Comparison of ENCODE assay signal across 16 cellular contexts in genomic region chr2:230413465-230413864, GRCh38. TPM values are rescaled to one million over a fixed set of nuclear protein-coding genes. Genes with fewer than 3 reads are reported as not detected.
A peak's percentile ranks its signal among the peaks of the same experiment; 100 is the strongest.
DNase-seq lines count a peak whose midpoint lies in the region; ATAC-seq and TF ChIP-seq lines count a peak whose summit lies in the region.
"Had no signal": no experiment of that assay in that cellular context is flagged by ENCODE, and none has a peak within 500 bp of the region (broad histone marks: within the 10 kb centered on the region; RNA-seq: fewer than 3 reads in every experiment).

No MANE protein-coding gene starts in this region.

- H3K9me2 ChIP-seq in Karpas-422 (replicated peaks; ENCODE audit: insufficient read depth, low read length) (no peaks in the 10 kb centered on the region), PC-9 (ENCODE audit: insufficient read depth) (no peaks in the 10 kb centered on the region)

- CTCF ChIA-PET in CD8-positive, alpha-beta memory T cell (lab: Charles Lee), result no interaction called here
- CTCF ChIA-PET in PC-9 (lab: Charles Lee), result no interaction called here

- H3K4me3 ChIP-seq in CD8-positive, alpha-beta memory T cell (ENCODE audit: low read length), result no peak overlapping the region
- H3K4me3 ChIP-seq in Karpas-422 (ENCODE audit: low read length), result no peak overlapping the region
- no peak overlapping the region for H3K4me3 ChIP-seq in PC-9
- H3K4me3 ChIP-seq: thyroid gland had no signal

- POLR2A ChIA-PET in CD8-positive, alpha-beta memory T cell (lab: Charles Lee), result no interaction called here
- POLR2A ChIA-PET in naive thymus-derived CD8-positive, alpha-beta T cell (lab: Charles Lee), result interaction anchor here (0.7 to 1.1 kb wide), 3 partner anchors 35 to 194 kb away, joined by 3 to 5 read pairs (median 4); partner anchors contain the start of gene SP110
- POLR2A ChIA-PET in PC-9 (lab: Charles Lee; ENCODE audit: unreplicated experiment), result no interaction called here

- intact Hi-C loops in PC-9 (cut with micrococcal nuclease; ENCODE audit: unreplicated experiment), result loop anchor here (2.0 to 10.0 kb wide), 2 partner anchors 87 to 201 kb away; partner anchors contain the start of gene SP140L

- H2AFZ ChIP-seq in Karpas-422 (ENCODE audit: low read length) (no peak overlapping the region), PC-9 (no peak overlapping the region)
- H2AFZ ChIP-seq: parathyroid adenoma had no signal

- H3K27me3 Mint-ChIP-seq in CD8-positive, alpha-beta memory T cell, result no peaks in the 10 kb centered on the region
- H3K27me3 Mint-ChIP-seq in activated T-helper 17 cell treated with anti-CD3 and anti-CD28 coated beads, Interleukin-2, amount 50 U/mL, for 72 hours, result no peaks in the 10 kb centered on the region
- no peaks in the 10 kb centered on the region for H3K27me3 Mint-ChIP-seq in naive thymus-derived CD8-positive, alpha-beta T cell

- H3K27ac ChIP-seq in CD8-positive, alpha-beta memory T cell (ENCODE audit: low read depth, low read length), result no peak overlapping the region
- no peak overlapping the region for H3K27ac ChIP-seq in Karpas-422 (ENCODE audit: low read length)
- no peak overlapping the region for H3K27ac ChIP-seq in PC-9
- H3K27ac ChIP-seq: parathyroid adenoma, thyroid gland, VCaP had no signal

- no TSS peak for BruUV-seq in PC-9 (replicated peaks; lab: Mats Ljungman, UMichigan)

- no peaks in the 10 kb centered on the region for H3K27me3 ChIP-seq in CD8-positive, alpha-beta memory T cell (ENCODE audit: insufficient read depth, low read length, poor library complexity, severe bottlenecking)
- H3K27me3 ChIP-seq in Karpas-422 (ENCODE audit: low read length), result no peaks in the 10 kb centered on the region
- no peaks in the 10 kb centered on the region for H3K27me3 ChIP-seq in PC-9 (ENCODE audit: insufficient read depth, low read depth)
- H3K27me3 ChIP-seq: thyroid gland had no signal

- H3K79me2 ChIP-seq in Karpas-422 (ENCODE audit: low read length), result peaks cover 24% of the 10 kb centered on the region
- peaks cover 20% of the 10 kb centered on the region for H3K79me2 ChIP-seq in PC-9 (ENCODE audit: low read depth)
- H3K79me2 ChIP-seq: parathyroid adenoma had no signal

- no peaks in the 10 kb centered on the region for H3K9me3 ChIP-seq in CD8-positive, alpha-beta memory T cell (ENCODE audit: low read length)
- H3K9me3 ChIP-seq in Karpas-422 (ENCODE audit: low read length) (no peaks in the 10 kb centered on the region), PC-9 (ENCODE audit: insufficient read depth, low read depth) (no peaks in the 10 kb centered on the region)
- H3K9me3 ChIP-seq: thyroid gland had no signal

- no peak for DNase-seq in CD8-positive, alpha-beta memory T cell
- DNase-seq in Karpas-422 (peak; percentile 60), PC-9 (no peak)
- no peak for DNase-seq in naive thymus-derived CD8-positive, alpha-beta T cell
- DNase-seq in stimulated activated CD4-positive, alpha-beta T cell treated with anti-CD3 and anti-CD28 coated beads, Interleukin-4, amount 100 ng/mL, for 1 hour, result no peak
- DNase-seq: amniotic stem cell; NCI-H2081 treated with DMSO at 0.1 percent for 48 hours; NCI-H69; stimulated activated CD4-positive, alpha-beta T cell treated with anti-CD3 and anti-CD28 coated beads, Interleukin-4, amount 100 ng/mL, for 24 hours; stimulated activated CD8-positive, alpha-beta memory T cell treated with anti-CD3 and anti-CD28 coated beads, Interleukin-4, amount 100 ng/mL, for 48 hours; thyroid gland had no signal

- peaks cover 5% of the 10 kb centered on the region; the same call in 1 of the 2 replicates for H3F3A ChIP-seq in PC-9 (ENCODE audit: insufficient read depth, low read depth)

- no peak for TF ChIP-seq CTCF in PC-9 (conservative IDR thresholded peaks at IDR 0.05)

- H3K4me1 ChIP-seq in CD8-positive, alpha-beta memory T cell (ENCODE audit: insufficient read depth, low read length), result peaks cover 43% of the 10 kb centered on the region
- H3K4me1 ChIP-seq in Karpas-422 (ENCODE audit: low read length) (peaks cover 40% of the 10 kb centered on the region), PC-9 (replicated peaks; ENCODE audit: insufficient read depth) (peaks cover 28% of the 10 kb centered on the region)

- H4K20me1 ChIP-seq in Karpas-422 (ENCODE audit: insufficient read depth, low read depth, low read length) (no peaks in the 10 kb centered on the region), PC-9 (ENCODE audit: insufficient read depth) (no peaks in the 10 kb centered on the region)

- H3K36me3 ChIP-seq in CD8-positive, alpha-beta memory T cell (ENCODE audit: insufficient read depth, low read length), result no peaks in the 10 kb centered on the region
- H3K36me3 ChIP-seq in Karpas-422 (ENCODE audit: insufficient read depth, low read length), result no peaks in the 10 kb centered on the region
- H3K36me3 ChIP-seq in PC-9 (ENCODE audit: low read depth), result no peaks in the 10 kb centered on the region
- H3K36me3 ChIP-seq: thyroid gland had no signal

- H3K4me2 ChIP-seq in Karpas-422 (ENCODE audit: low read depth, low read length, poor library complexity, severe bottlenecking) (no peak overlapping the region), PC-9 (no peak overlapping the region)

- H3K27ac Mint-ChIP-seq in CD8-positive, alpha-beta memory T cell, result peak overlapping the region; percentile 61 to 100 (median 98)
- H3K27ac Mint-ChIP-seq in activated T-helper 17 cell treated with anti-CD3 and anti-CD28 coated beads, Interleukin-2, amount 50 U/mL, for 72 hours, result no peak overlapping the region
- peak overlapping the region in 9 of 10 donors; percentile 77 to 100 (median 98) for H3K27ac Mint-ChIP-seq in naive thymus-derived CD8-positive, alpha-beta T cell

- H3K9ac ChIP-seq in Karpas-422 (ENCODE audit: low read length), result no peak overlapping the region
- H3K9ac ChIP-seq: parathyroid adenoma had no signal

- peaks cover 52 to 84% (median 82%) of the 10 kb centered on the region in 3 donors for H3K4me1 Mint-ChIP-seq in CD8-positive, alpha-beta memory T cell
- H3K4me1 Mint-ChIP-seq in activated T-helper 17 cell treated with anti-CD3 and anti-CD28 coated beads, Interleukin-2, amount 50 U/mL, for 72 hours, result peaks cover 17% of the 10 kb centered on the region
- H3K4me1 Mint-ChIP-seq in naive thymus-derived CD8-positive, alpha-beta T cell, result peaks cover 37 to 85% (median 80%) of the 10 kb centered on the region in 4 donors

- ATAC-seq in activated T-helper 17 cell treated with anti-CD3 and anti-CD28 coated beads, Interleukin-2, amount 50 U/mL, for 72 hours (replicated peaks), result no peak
- no peak for ATAC-seq in naive thymus-derived CD8-positive, alpha-beta T cell
- no peak for ATAC-seq in GM21390 (IDR thresholded peaks at IDR 0.05; ENCODE audit: unreplicated experiment)
- ATAC-seq: Panc1 had no signal

- H3K9me3 Mint-ChIP-seq in CD8-positive, alpha-beta memory T cell, result no peaks in the 10 kb centered on the region
- H3K9me3 Mint-ChIP-seq in activated T-helper 17 cell treated with anti-CD3 and anti-CD28 coated beads, Interleukin-2, amount 50 U/mL, for 72 hours, result no peaks in the 10 kb centered on the region
- no peaks in the 10 kb centered on the region for H3K9me3 Mint-ChIP-seq in naive thymus-derived CD8-positive, alpha-beta T cell

- H3K36me3 Mint-ChIP-seq in CD8-positive, alpha-beta memory T cell, result peaks cover 0 to 30% (median 4%) of the 10 kb centered on the region in 3 donors
- H3K36me3 Mint-ChIP-seq in activated T-helper 17 cell treated with anti-CD3 and anti-CD28 coated beads, Interleukin-2, amount 50 U/mL, for 72 hours (ENCODE audit: low read depth), result peaks cover 13% of the 10 kb centered on the region
- peaks cover 0 to 5% (median 2%) of the 10 kb centered on the region in 3 donors for H3K36me3 Mint-ChIP-seq in naive thymus-derived CD8-positive, alpha-beta T cell

- H3K4me3 Mint-ChIP-seq in CD8-positive, alpha-beta memory T cell, result peak overlapping the region; percentile 38 to 100 (median 96)
- peak overlapping the region; percentile 100 for H3K4me3 Mint-ChIP-seq in activated T-helper 17 cell treated with anti-CD3 and anti-CD28 coated beads, Interleukin-2, amount 50 U/mL, for 72 hours
- H3K4me3 Mint-ChIP-seq in naive thymus-derived CD8-positive, alpha-beta T cell, result peak overlapping the region; percentile 54 to 100 (median 99)

RNA-seq across cellular contexts. Expression of gene SP100, which starts 2.5 kb away (rescaled TPM):
- total RNA-seq in CD8-positive, alpha-beta memory T cell, result 10 to 100 TPM; 82.7 to 84.4 TPM
- 209 TPM for polyA plus RNA-seq in CD8-positive, alpha-beta memory T cell
- 148 and 173 TPM in 2 replicates for total RNA-seq in Karpas-422 (2014; rRNA removed; shearing (Covaris generic); ENCODE audit: low replicate concordance)
- 100 to 1,000 TPM; 131 to 175 TPM for total RNA-seq in activated T-helper 17 cell treated with anti-CD3 and anti-CD28 coated beads, Interleukin-2, amount 50 U/mL, for 72 hours
- total RNA-seq in naive thymus-derived CD8-positive, alpha-beta T cell, result 100 to 1,000 TPM; 209 to 221 TPM
- polyA plus RNA-seq in naive thymus-derived CD8-positive, alpha-beta T cell, result 100 to 1,000 TPM in 1 of 3 donors, 10 to 100 TPM in 2; 81.0 to 174 (median 91.1) TPM
- 50.2 and 61.7 TPM in 2 replicates for total RNA-seq in PC-9 (2021)
